Comparison of ENCODE assay signal across 1 cellular context in the genomic region with DNA sequence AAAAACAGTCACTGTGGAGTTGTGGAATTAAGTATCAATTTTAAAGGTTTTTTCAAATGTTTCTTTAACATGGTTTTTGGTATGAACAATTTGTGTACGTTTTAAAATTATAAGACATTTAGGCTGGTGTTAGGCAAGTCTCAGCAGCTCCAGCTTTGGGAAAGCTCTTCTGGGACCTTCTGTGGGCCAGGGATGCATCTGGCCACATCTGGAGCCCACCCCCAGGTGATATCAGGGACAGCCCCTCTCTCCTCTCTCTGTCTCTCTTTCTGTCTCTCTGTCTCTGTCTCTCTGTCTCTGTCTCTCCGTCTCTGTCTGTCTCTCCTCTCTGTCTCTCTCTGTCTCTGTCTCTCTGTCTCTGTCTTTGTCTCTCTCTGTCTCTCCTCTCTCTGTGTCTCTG.
TF ChIP-seq lines count a peak whose summit lies in the region.

No MANE protein-coding gene starts in this region.

TF ChIP-seq in HCT116, 20 proteins besides CTCF, POLR2A, EP300 and RAD21 (continued from another document):
- TF ChIP-seq SIN3A (IDR thresholded peaks at IDR 0.05; ENCODE audit: low read depth): no peak
- TF ChIP-seq POLR2AphosphoS5 (IDR thresholded peaks at IDR 0.05; ENCODE audit: low read depth, low read length): no peak
- no peak for TF ChIP-seq SP1 (IDR thresholded peaks at IDR 0.05; ENCODE audit: low read depth)
- TF ChIP-seq, protein P1, sequence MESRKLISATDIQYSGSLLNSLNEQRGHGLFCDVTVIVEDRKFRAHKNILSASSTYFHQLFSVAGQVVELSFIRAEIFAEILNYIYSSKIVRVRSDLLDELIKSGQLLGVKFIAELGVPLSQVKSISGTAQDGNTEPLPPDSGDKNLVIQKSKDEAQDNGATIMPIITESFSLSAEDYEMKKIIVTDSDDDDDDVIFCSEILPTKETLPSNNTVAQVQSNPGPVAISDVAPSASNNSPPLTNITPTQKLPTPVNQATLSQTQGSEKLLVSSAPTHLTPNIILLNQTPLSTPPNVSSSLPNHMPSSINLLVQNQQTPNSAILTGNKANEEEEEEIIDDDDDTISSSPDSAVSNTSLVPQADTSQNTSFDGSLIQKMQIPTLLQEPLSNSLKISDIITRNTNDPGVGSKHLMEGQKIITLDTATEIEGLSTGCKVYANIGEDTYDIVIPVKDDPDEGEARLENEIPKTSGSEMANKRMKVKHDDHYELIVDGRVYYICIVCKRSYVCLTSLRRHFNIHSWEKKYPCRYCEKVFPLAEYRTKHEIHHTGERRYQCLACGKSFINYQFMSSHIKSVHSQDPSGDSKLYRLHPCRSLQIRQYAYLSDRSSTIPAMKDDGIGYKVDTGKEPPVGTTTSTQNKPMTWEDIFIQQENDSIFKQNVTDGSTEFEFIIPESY (IDR thresholded peaks at IDR 0.05; ENCODE audit: extremely low read depth, insufficient replicate concordance, low read length): no peak
TF ChIP-seq in HCT116: peak in this region for 0.
